Comparison of ENCODE assay signal across 14 cellular contexts in the genomic region with DNA sequence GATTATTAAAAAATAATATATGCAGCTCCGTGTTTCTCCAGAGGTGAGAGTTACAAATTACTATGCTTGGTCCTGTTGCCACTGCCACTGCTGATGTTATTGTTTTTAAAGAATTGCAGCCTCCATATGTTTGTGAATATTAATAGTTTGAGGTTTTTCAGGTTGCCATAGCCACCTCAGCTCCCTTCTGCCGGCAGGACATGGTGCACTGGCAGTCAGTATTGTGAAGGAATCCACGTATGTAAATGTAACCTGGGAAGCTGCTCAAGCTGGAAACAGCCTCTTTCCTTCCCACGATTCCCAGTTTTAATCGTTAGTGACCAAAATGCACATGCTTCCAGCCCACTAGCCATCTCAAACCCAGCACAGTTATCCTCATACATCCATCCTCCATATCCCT.
A peak's percentile ranks its signal among the peaks of the same experiment; 100 is the strongest.
DNase-seq lines count a peak whose midpoint lies in the region; ATAC-seq and TF ChIP-seq lines count a peak whose summit lies in the region.
"Had no signal": no experiment of that assay in that cellular context is flagged by ENCODE, and none has a peak within 500 bp of the region (broad histone marks: within the 10 kb centered on the region; RNA-seq: fewer than 3 reads in every experiment).

No MANE protein-coding gene starts in this region.

- H3K27me3 ChIP-seq in GM23338 (ENCODE audit: insufficient read depth): no peaks in the 10 kb centered on the region
- H3K27me3 ChIP-seq in dorsolateral prefrontal cortex: no peaks in the 10 kb centered on the region
- H3K27me3 ChIP-seq: BE2C had no signal

- H3K4me3 ChIP-seq in GM23338: no peak overlapping the region
- no peak overlapping the region for H3K4me3 ChIP-seq in dorsolateral prefrontal cortex

- no peaks in the 10 kb centered on the region for H3K4me1 ChIP-seq in GM23338 (ENCODE audit: insufficient read depth)
- H3K4me1 ChIP-seq: BE2C, Caco-2 had no signal

- peak; percentile 29; the same call in 2 of the 3 replicates for ATAC-seq in GM23338

- H3K4me2 ChIP-seq in GM23338: no peak overlapping the region

- peaks cover 14% of the 10 kb centered on the region for H3K4me1 Mint-ChIP-seq in GM23338
- no peaks in the 10 kb centered on the region for H3K4me1 Mint-ChIP-seq in T-helper 2 cell treated with Interferon-gamma antibody and Interleukin-4, amounts not matched to agents 5 μg/mL and 100 μg/mL, for 36 hours (ENCODE audit: low read depth)
- H3K4me1 Mint-ChIP-seq: CD4-positive, CD25-positive, alpha-beta regulatory T cell; CD8-positive, alpha-beta memory T cell had no signal

- DNase-seq in GM23338 (ENCODE audit: low spot score) (peak; percentile 16), NCI-H1694 treated with DMSO at 0.1 percent for 48 hours (lab: John Stamatoyannopoulos, UW) (peak; percentile 1), dorsolateral prefrontal cortex (peak in 1 of 10 donors; percentile 3), renal cortical epithelial cell (ENCODE audit: low read depth) (peak; percentile 21), NCI-H510A treated with DMSO at 0.1 percent for 48 hours (lab: John Stamatoyannopoulos, UW) (no peak), NCI-H146 (lab: John Stamatoyannopoulos, UW) (no peak)
- DNase-seq in T-helper 2 cell treated with Interferon-gamma antibody and Interleukin-4, amounts not matched to agents 5 μg/mL and 100 μg/mL, for 36 hours (ENCODE audit: low spot score): no peak
- DNase-seq: BE2C; C1 segment of cervical spinal cord; Caco-2; CD4-positive, CD25-positive, alpha-beta regulatory T cell; CD8-positive, alpha-beta memory T cell; GOT3; H7 had no signal

- H3K79me2 ChIP-seq in GM23338 (replicated peaks; ENCODE audit: insufficient read depth): no peaks in the 10 kb centered on the region

- H3K27me3 Mint-ChIP-seq in GM23338 (ENCODE audit: insufficient read depth, low read depth, poor library complexity): peaks cover 2% of the 10 kb centered on the region
- no peaks in the 10 kb centered on the region for H3K27me3 Mint-ChIP-seq in T-helper 2 cell treated with Interferon-gamma antibody and Interleukin-4, amounts not matched to agents 5 μg/mL and 100 μg/mL, for 36 hours (ENCODE audit: low read depth)
- H3K27me3 Mint-ChIP-seq: CD4-positive, CD25-positive, alpha-beta regulatory T cell; CD8-positive, alpha-beta memory T cell had no signal

- peaks cover 7% of the 10 kb centered on the region for H3K9me2 ChIP-seq in GM23338 (ENCODE audit: insufficient read depth)

- no peaks in the 10 kb centered on the region for H3K36me3 Mint-ChIP-seq in GM23338 (ENCODE audit: low read depth)
- no peaks in the 10 kb centered on the region for H3K36me3 Mint-ChIP-seq in T-helper 2 cell treated with Interferon-gamma antibody and Interleukin-4, amounts not matched to agents 5 μg/mL and 100 μg/mL, for 36 hours (ENCODE audit: low read depth)
- H3K36me3 Mint-ChIP-seq: CD4-positive, CD25-positive, alpha-beta regulatory T cell; CD8-positive, alpha-beta memory T cell had no signal

- H3K27ac ChIP-seq in GM23338 (ENCODE audit: low read depth): no peak overlapping the region
- H3K27ac ChIP-seq in dorsolateral prefrontal cortex: peak overlapping the region in 30 of 59 donors; percentile 1 to 70 (median 43)

- intact Hi-C loops in dorsolateral prefrontal cortex (cut with DNase I): no loop called here

- no peaks in the 10 kb centered on the region for H3K36me3 ChIP-seq in GM23338 (ENCODE audit: insufficient read depth)
- H3K36me3 ChIP-seq: BE2C had no signal

- H3K4me3 Mint-ChIP-seq in GM23338: no peak overlapping the region
- no peak overlapping the region for H3K4me3 Mint-ChIP-seq in T-helper 2 cell treated with Interferon-gamma antibody and Interleukin-4, amounts not matched to agents 5 μg/mL and 100 μg/mL, for 36 hours
- H3K4me3 Mint-ChIP-seq: CD4-positive, CD25-positive, alpha-beta regulatory T cell; CD8-positive, alpha-beta memory T cell had no signal

- peak overlapping the region; percentile 11; the same call in 1 of the 2 replicates for H3K27ac Mint-ChIP-seq in GM23338
- no peak overlapping the region for H3K27ac Mint-ChIP-seq in T-helper 2 cell treated with Interferon-gamma antibody and Interleukin-4, amounts not matched to agents 5 μg/mL and 100 μg/mL, for 36 hours
- H3K27ac Mint-ChIP-seq: CD4-positive, CD25-positive, alpha-beta regulatory T cell; CD8-positive, alpha-beta memory T cell had no signal

- no peak for TF ChIP-seq CTCF in GM23338 (conservative IDR thresholded peaks at IDR 0.05; ENCODE audit: low read depth in 2 of 2)
- no peak for TF ChIP-seq CTCF in dorsolateral prefrontal cortex (IDR thresholded peaks at IDR 0.05 in 54 of 56, conservative IDR thresholded peaks at IDR 0.05 in 2 of 56; ENCODE audit: low read depth in 1 of 56, partially characterized antibody in 56 of 56)

- no peaks in the 10 kb centered on the region for H3K9me3 Mint-ChIP-seq in GM23338
- H3K9me3 Mint-ChIP-seq in T-helper 2 cell treated with Interferon-gamma antibody and Interleukin-4, amounts not matched to agents 5 μg/mL and 100 μg/mL, for 36 hours: no peaks in the 10 kb centered on the region

- no peaks in the 10 kb centered on the region for H3F3A ChIP-seq in GM23338 (replicated peaks; ENCODE audit: low read depth)

- H2AFZ ChIP-seq in GM23338: no peak overlapping the region

- H4K20me1 ChIP-seq in GM23338 (replicated peaks; ENCODE audit: insufficient read depth): no peaks in the 10 kb centered on the region

TF ChIP-seq in GM23338, 12 proteins besides CTCF, POLR2A, EP300 and RAD21 (continues in another document):
- TF ChIP-seq EZH2 (IDR thresholded peaks at IDR 0.05; ENCODE audit: low read depth, unreplicated experiment) (no peak), ZNF114 (CRISPR knock-in tag; IDR thresholded peaks at IDR 0.05) (no peak), NANOG (IDR thresholded peaks at IDR 0.05; ENCODE audit: borderline replicate concordance) (no peak), STAT1 (IDR thresholded peaks at IDR 0.05; ENCODE audit: unreplicated experiment) (no peak), EZH2phosphoT487 (IDR thresholded peaks at IDR 0.05; ENCODE audit: unreplicated experiment) (no peak)
- TF ChIP-seq, protein P1, sequence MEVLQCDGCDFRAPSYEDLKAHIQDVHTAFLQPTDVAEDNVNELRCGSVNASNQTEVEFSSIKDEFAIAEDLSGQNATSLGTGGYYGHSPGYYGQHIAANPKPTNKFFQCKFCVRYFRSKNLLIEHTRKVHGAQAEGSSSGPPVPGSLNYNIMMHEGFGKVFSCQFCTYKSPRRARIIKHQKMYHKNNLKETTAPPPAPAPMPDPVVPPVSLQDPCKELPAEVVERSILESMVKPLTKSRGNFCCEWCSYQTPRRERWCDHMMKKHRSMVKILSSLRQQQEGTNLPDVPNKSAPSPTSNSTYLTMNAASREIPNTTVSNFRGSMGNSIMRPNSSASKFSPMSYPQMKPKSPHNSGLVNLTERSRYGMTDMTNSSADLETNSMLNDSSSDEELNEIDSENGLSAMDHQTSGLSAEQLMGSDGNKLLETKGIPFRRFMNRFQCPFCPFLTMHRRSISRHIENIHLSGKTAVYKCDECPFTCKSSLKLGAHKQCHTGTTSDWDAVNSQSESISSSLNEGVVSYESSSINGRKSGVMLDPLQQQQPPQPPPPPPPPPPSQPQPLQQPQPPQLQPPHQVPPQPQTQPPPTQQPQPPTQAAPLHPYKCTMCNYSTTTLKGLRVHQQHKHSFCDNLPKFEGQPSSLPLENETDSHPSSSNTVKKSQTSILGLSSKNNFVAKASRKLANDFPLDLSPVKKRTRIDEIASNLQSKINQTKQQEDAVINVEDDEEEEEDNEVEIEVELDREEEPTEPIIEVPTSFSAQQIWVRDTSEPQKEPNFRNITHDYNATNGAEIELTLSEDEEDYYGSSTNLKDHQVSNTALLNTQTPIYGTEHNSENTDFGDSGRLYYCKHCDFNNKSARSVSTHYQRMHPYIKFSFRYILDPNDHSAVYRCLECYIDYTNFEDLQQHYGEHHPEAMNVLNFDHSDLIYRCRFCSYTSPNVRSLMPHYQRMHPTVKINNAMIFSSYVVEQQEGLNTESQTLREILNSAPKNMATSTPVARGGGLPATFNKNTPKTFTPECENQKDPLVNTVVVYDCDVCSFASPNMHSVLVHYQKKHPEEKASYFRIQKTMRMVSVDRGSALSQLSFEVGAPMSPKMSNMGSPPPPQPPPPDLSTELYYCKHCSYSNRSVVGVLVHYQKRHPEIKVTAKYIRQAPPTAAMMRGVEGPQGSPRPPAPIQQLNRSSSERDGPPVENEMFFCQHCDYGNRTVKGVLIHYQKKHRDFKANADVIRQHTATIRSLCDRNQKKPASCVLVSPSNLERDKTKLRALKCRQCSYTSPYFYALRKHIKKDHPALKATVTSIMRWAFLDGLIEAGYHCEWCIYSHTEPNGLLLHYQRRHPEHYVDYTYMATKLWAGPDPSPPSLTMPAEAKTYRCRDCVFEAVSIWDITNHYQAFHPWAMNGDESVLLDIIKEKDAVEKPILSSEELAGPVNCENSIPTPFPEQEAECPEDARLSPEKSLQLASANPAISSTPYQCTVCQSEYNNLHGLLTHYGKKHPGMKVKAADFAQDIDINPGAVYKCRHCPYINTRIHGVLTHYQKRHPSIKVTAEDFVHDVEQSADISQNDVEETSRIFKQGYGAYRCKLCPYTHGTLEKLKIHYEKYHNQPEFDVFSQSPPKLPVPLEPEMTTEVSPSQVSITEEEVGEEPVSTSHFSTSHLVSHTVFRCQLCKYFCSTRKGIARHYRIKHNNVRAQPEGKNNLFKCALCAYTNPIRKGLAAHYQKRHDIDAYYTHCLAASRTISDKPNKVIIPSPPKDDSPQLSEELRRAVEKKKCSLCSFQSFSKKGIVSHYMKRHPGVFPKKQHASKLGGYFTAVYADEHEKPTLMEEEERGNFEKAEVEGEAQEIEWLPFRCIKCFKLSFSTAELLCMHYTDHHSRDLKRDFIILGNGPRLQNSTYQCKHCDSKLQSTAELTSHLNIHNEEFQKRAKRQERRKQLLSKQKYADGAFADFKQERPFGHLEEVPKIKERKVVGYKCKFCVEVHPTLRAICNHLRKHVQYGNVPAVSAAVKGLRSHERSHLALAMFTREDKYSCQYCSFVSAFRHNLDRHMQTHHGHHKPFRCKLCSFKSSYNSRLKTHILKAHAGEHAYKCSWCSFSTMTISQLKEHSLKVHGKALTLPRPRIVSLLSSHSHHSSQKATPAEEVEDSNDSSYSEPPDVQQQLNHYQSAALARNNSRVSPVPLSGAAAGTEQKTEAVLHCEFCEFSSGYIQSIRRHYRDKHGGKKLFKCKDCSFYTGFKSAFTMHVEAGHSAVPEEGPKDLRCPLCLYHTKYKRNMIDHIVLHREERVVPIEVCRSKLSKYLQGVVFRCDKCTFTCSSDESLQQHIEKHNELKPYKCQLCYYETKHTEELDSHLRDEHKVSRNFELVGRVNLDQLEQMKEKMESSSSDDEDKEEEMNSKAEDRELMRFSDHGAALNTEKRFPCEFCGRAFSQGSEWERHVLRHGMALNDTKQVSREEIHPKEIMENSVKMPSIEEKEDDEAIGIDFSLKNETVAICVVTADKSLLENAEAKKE (CRISPR knock-in tag; IDR thresholded peaks at IDR 0.05): no peak

Comparison
In these comparisons a context has a peak if more than half of its experiments do, and no peak if none do; other contexts are left out.
1. DNase-seq: peak in GM23338 (single experiment), NCI-H1694 treated with DMSO at 0.1 percent for 48 hours (single experiment) and renal cortical epithelial cell (single experiment); none in NCI-H510A treated with DMSO at 0.1 percent for 48 hours (single experiment), T-helper 2 cell treated with Interferon-gamma antibody and Interleukin-4, amounts not matched to agents 5 μg/mL and 100 μg/mL, for 36 hours (single experiment) and NCI-H146 (single experiment).